8 cellular contexts compared by ENCODE assay signal in genomic region chr15:66617137-66618090, GRCh38. TPM values are rescaled to one million over a fixed set of nuclear protein-coding genes. Genes with fewer than 3 reads are reported as not detected.
DNase-seq lines count a peak whose midpoint lies in the region; ATAC-seq and TF ChIP-seq lines count a peak whose summit lies in the region.

No MANE protein-coding gene starts in this region.

- H3K4me1 ChIP-seq in gastroesophageal sphincter (peaks cover 0 to 65% (median 27%) of the 10 kb centered on the region in 3 donors), testis (peaks cover 18% of the 10 kb centered on the region)

- no peak for TF ChIP-seq EP300 in gastroesophageal sphincter (IDR thresholded peaks at IDR 0.05)

- intact Hi-C loops in testis (cut with DNase I; ENCODE audit: low total_unique reads): no loop called here

- H3K9me3 ChIP-seq in gastroesophageal sphincter (no peaks in the 10 kb centered on the region), testis (no peaks in the 10 kb centered on the region)

- TF ChIP-seq CTCF in gastroesophageal sphincter (IDR thresholded peaks at IDR 0.05) (no peak), testis (IDR thresholded peaks at IDR 0.05) (no peak)

- peak; percentile 81 for ATAC-seq in gastroesophageal sphincter
- no peak for ATAC-seq in GM18519 (IDR thresholded peaks at IDR 0.05; ENCODE audit: low FRiP score, unreplicated experiment)
- no peak for ATAC-seq in GM21381 (IDR thresholded peaks at IDR 0.05; ENCODE audit: unreplicated experiment)

- TF ChIP-seq POLR2A in gastroesophageal sphincter (IDR thresholded peaks at IDR 0.05) (no peak), testis (IDR thresholded peaks at IDR 0.05) (no peak)

- H3K36me3 ChIP-seq in gastroesophageal sphincter: no peaks in the 10 kb centered on the region
- no peaks in the 10 kb centered on the region for H3K36me3 ChIP-seq in testis (ENCODE audit: low read depth, missing control alignments)

- H3K4me3 ChIP-seq in gastroesophageal sphincter (no peak overlapping the region), testis (no peak overlapping the region)

- H3K27ac ChIP-seq in gastroesophageal sphincter (peak overlapping the region in 3 of 4 donors; percentile 74 to 82 (median 79)), testis (peak overlapping the region in 1 of 2 donors; percentile 5)

- WGBS in gastroesophageal sphincter (ENCODE audit: low coverage in 1 of 2), 2 donors: 7% methylated on average over 3 of the region's 15 CpGs; no CpG with 5 or more reads in 1 of the 2 donors
- 69 to 79% methylated on average over 14 to 15 of the region's 15 CpGs for WGBS in testis, 2 donors

- DNase-seq in GDM1 (lab: John Stamatoyannopoulos, UW) (peak; percentile 91), SIG-M5 treated with dmso at 0.1 percent for 504 hours (lab: John Stamatoyannopoulos, UW; ENCODE audit: unreplicated experiment) (peak; percentile 70), occipital lobe (lab: John Stamatoyannopoulos, UW) (peak; percentile 44), testis (no peak), kidney glomerular epithelial cell (lab: John Stamatoyannopoulos, UW) (no peak)

- peaks cover 16% of the 10 kb centered on the region for H3K27me3 ChIP-seq in gastroesophageal sphincter
- H3K27me3 ChIP-seq in testis: no peaks in the 10 kb centered on the region

RNA-seq across cellular contexts. Expression of gene LCTL, which starts 51.6 kb away (rescaled TPM):
- total RNA-seq in gastroesophageal sphincter: not detected
- 0.16 TPM for total RNA-seq in occipital lobe
- under 1 TPM in 1 of 2 donors, not detected in 1; 0.19 TPM for total RNA-seq in testis
- polyA plus RNA-seq in testis (ENCODE audit: insufficient read depth, low read depth, low replicate concordance): 0.16 TPM

Comparison
In these comparisons a context has a peak if more than half of its experiments do, and no peak if none do; other contexts are left out.
1. DNase-seq: peak in GDM1 (single experiment), SIG-M5 treated with dmso at 0.1 percent for 504 hours (single experiment) and occipital lobe (single experiment); none in testis (single experiment) and kidney glomerular epithelial cell (single experiment).